Comparison of ENCODE assay signal across 23 cellular contexts in the genomic region with DNA sequence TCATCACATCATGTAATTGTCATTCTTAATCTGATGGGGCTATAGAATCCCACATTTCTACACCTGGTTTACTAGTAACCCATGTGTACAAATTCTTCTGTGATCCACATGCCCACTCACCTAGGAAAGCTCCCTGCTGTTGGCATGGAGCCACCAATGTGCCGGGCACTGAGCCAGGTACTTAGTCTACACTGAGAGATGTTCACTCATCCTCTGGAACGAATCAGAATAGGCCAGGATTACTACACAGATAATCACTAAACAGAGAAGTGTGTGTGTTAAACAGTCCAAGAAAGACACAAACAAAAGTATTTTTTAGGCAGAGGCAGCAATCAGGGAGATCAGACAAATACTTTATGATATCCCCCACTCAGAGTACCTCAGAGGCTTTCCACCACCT.
A peak's percentile ranks its signal among the peaks of the same experiment; 100 is the strongest.
DNase-seq lines count a peak whose midpoint lies in the region; ATAC-seq and TF ChIP-seq lines count a peak whose summit lies in the region.
"Had no signal": no experiment of that assay in that cellular context is flagged by ENCODE, and none has a peak within 500 bp of the region (broad histone marks: within the 10 kb centered on the region; RNA-seq: fewer than 3 reads in every experiment).

No MANE protein-coding gene starts in this region.

- no peaks in the 10 kb centered on the region for H3K79me2 ChIP-seq in GM23338 (replicated peaks; ENCODE audit: insufficient read depth)

- no peaks in the 10 kb centered on the region; the same call in 2 of the 3 replicates for H3K9me3 Mint-ChIP-seq in GM23338
- H3K9me3 Mint-ChIP-seq: brain, memory B cell had no signal

- H3K9me2 ChIP-seq in GM23338 (ENCODE audit: insufficient read depth): no peaks in the 10 kb centered on the region

- DNase-seq in NCI-H748 (lab: John Stamatoyannopoulos, UW; ENCODE audit: unreplicated experiment) (peak; percentile 61), NCI-H748 treated with DMSO at 0.1 percent for 48 hours (lab: John Stamatoyannopoulos, UW) (no peak), GM23338 (ENCODE audit: low spot score) (no peak), NCI-H774 (lab: John Stamatoyannopoulos, UW) (peak; percentile 54), right cardiac atrium (peak; percentile 22 to 80 (median 67)), HuH-7 (ENCODE audit: low spot score) (no peak), NCI-H146 treated with DMSO at 0.1 percent for 48 hours (lab: John Stamatoyannopoulos, UW; ENCODE audit: unreplicated experiment) (no peak)
- DNase-seq: activated CD4-positive, alpha-beta T cell treated with anti-CD3 and anti-CD28 coated beads, Interleukin-2, amount 50 U/mL, for 1 hour; activated CD8-positive, alpha-beta memory T cell treated with anti-CD3 and anti-CD28 coated beads, Interleukin-2, amount 50 U/mL, for 4 hours; activated naive CD8-positive, alpha-beta T cell treated with anti-CD3 and anti-CD28 coated beads, Interleukin-2, amount 50 U/mL, for 24 hours; cortex of kidney; HCEC 1CT; hippocampal formation; NCI-H446 treated with DMSO at 0.1 percent for 48 hours; occipital lobe; OCI-M1; retina; stomach; T-helper 17 cell; trophoblast cell had no signal

- no peaks in the 10 kb centered on the region; the same call in 2 of the 3 replicates for H3K36me3 Mint-ChIP-seq in GM23338 (ENCODE audit: low read depth)
- H3K36me3 Mint-ChIP-seq: brain, memory B cell had no signal

- H3K4me3 Mint-ChIP-seq in GM23338: no peak overlapping the region
- H3K4me3 Mint-ChIP-seq: activated naive CD8-positive, alpha-beta T cell treated with anti-CD3 and anti-CD28 coated beads, Interleukin-2, amount 50 U/mL, for 24 hours; brain; memory B cell; T-helper 17 cell had no signal

- no peaks in the 10 kb centered on the region for H3K27me3 ChIP-seq in GM23338 (ENCODE audit: insufficient read depth)
- H3K27me3 ChIP-seq in right cardiac atrium (ENCODE audit: control insufficient read depth, insufficient read depth): no peaks in the 10 kb centered on the region
- H3K27me3 ChIP-seq: stomach had no signal

- H3K4me1 Mint-ChIP-seq in GM23338: peaks cover 8% of the 10 kb centered on the region; the same call in 2 of the 3 replicates
- H3K4me1 Mint-ChIP-seq: activated naive CD8-positive, alpha-beta T cell treated with anti-CD3 and anti-CD28 coated beads, Interleukin-2, amount 50 U/mL, for 24 hours; brain; memory B cell; T-helper 17 cell had no signal

- no peaks in the 10 kb centered on the region for H3K9me3 ChIP-seq in right cardiac atrium (ENCODE audit: control insufficient read depth, low read length)

- H4K20me1 ChIP-seq in GM23338 (replicated peaks; ENCODE audit: insufficient read depth): no peaks in the 10 kb centered on the region

- intact Hi-C loops in right cardiac atrium (cut with DNase I): no loop called here

- no peak overlapping the region for H2AFZ ChIP-seq in GM23338

- H3F3A ChIP-seq in GM23338 (replicated peaks; ENCODE audit: low read depth): no peaks in the 10 kb centered on the region

- no peaks in the 10 kb centered on the region for H3K27me3 Mint-ChIP-seq in GM23338 (ENCODE audit: insufficient read depth, low read depth, poor library complexity)
- H3K27me3 Mint-ChIP-seq: activated naive CD8-positive, alpha-beta T cell treated with anti-CD3 and anti-CD28 coated beads, Interleukin-2, amount 50 U/mL, for 24 hours; brain; T-helper 17 cell had no signal

- peaks cover 4% of the 10 kb centered on the region; the same call in 1 of the 2 replicates for H3K4me1 ChIP-seq in GM23338 (ENCODE audit: insufficient read depth)
- H3K4me1 ChIP-seq in right cardiac atrium (ENCODE audit: control insufficient read depth, insufficient read depth, low read length): no peaks in the 10 kb centered on the region

- H3K4me3 ChIP-seq in GM23338 (no peak overlapping the region), right cardiac atrium (ENCODE audit: low read length) (no peak overlapping the region)
- H3K4me3 ChIP-seq: stomach had no signal

- WGBS in right cardiac atrium: 52% methylated on average over 2 of the region's 2 CpGs

- no peak for TF ChIP-seq CTCF in GM23338 (conservative IDR thresholded peaks at IDR 0.05; ENCODE audit: low read depth in 2 of 2)

- H3K36me3 ChIP-seq in GM23338 (ENCODE audit: insufficient read depth): no peaks in the 10 kb centered on the region
- H3K36me3 ChIP-seq: stomach had no signal

- H3K27ac Mint-ChIP-seq in GM23338: no peak overlapping the region
- H3K27ac Mint-ChIP-seq: activated naive CD8-positive, alpha-beta T cell treated with anti-CD3 and anti-CD28 coated beads, Interleukin-2, amount 50 U/mL, for 24 hours; brain; memory B cell; T-helper 17 cell had no signal

- no peak overlapping the region for H3K27ac ChIP-seq in GM23338 (ENCODE audit: low read depth)
- H3K27ac ChIP-seq in right cardiac atrium (ENCODE audit: low read length): no peak overlapping the region
- H3K27ac ChIP-seq: stomach had no signal

- peak overlapping the region; percentile 2; the same call in 1 of the 2 replicates for H3K4me2 ChIP-seq in GM23338

- ATAC-seq in GM23338: no peak
- no peak for ATAC-seq in right cardiac atrium
- ATAC-seq in GM18520 (IDR thresholded peaks at IDR 0.05; ENCODE audit: unreplicated experiment): no peak
- ATAC-seq: activated naive CD8-positive, alpha-beta T cell treated with anti-CD3 and anti-CD28 coated beads, Interleukin-2, amount 50 U/mL, for 24 hours; T-helper 17 cell had no signal

TF ChIP-seq in GM23338, 12 proteins besides CTCF, POLR2A, EP300 and RAD21 (continues in another document):
- TF ChIP-seq CREB1 (CRISPR knock-in tag; IDR thresholded peaks at IDR 0.05; ENCODE audit: low read depth) (no peak), ZNF114 (CRISPR knock-in tag; IDR thresholded peaks at IDR 0.05) (no peak), NANOG (IDR thresholded peaks at IDR 0.05; ENCODE audit: borderline replicate concordance) (no peak), EZH2phosphoT487 (IDR thresholded peaks at IDR 0.05; ENCODE audit: unreplicated experiment) (no peak)
- TF ChIP-seq, protein P1, sequence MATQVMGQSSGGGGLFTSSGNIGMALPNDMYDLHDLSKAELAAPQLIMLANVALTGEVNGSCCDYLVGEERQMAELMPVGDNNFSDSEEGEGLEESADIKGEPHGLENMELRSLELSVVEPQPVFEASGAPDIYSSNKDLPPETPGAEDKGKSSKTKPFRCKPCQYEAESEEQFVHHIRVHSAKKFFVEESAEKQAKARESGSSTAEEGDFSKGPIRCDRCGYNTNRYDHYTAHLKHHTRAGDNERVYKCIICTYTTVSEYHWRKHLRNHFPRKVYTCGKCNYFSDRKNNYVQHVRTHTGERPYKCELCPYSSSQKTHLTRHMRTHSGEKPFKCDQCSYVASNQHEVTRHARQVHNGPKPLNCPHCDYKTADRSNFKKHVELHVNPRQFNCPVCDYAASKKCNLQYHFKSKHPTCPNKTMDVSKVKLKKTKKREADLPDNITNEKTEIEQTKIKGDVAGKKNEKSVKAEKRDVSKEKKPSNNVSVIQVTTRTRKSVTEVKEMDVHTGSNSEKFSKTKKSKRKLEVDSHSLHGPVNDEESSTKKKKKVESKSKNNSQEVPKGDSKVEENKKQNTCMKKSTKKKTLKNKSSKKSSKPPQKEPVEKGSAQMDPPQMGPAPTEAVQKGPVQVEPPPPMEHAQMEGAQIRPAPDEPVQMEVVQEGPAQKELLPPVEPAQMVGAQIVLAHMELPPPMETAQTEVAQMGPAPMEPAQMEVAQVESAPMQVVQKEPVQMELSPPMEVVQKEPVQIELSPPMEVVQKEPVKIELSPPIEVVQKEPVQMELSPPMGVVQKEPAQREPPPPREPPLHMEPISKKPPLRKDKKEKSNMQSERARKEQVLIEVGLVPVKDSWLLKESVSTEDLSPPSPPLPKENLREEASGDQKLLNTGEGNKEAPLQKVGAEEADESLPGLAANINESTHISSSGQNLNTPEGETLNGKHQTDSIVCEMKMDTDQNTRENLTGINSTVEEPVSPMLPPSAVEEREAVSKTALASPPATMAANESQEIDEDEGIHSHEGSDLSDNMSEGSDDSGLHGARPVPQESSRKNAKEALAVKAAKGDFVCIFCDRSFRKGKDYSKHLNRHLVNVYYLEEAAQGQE (IDR thresholded peaks at IDR 0.05; ENCODE audit: unreplicated experiment): no peak

Comparison
In these comparisons a context has a peak if more than half of its experiments do, and no peak if none do; other contexts are left out.
1. DNase-seq: peak in NCI-H748 (single experiment), NCI-H774 (single experiment) and right cardiac atrium (3 of 3); none in NCI-H748 treated with DMSO at 0.1 percent for 48 hours (single experiment), GM23338 (single experiment), HuH-7 (single experiment) and NCI-H146 treated with DMSO at 0.1 percent for 48 hours (single experiment).